Comparison of ENCODE assay signal across 9 cellular contexts in the genomic region with DNA sequence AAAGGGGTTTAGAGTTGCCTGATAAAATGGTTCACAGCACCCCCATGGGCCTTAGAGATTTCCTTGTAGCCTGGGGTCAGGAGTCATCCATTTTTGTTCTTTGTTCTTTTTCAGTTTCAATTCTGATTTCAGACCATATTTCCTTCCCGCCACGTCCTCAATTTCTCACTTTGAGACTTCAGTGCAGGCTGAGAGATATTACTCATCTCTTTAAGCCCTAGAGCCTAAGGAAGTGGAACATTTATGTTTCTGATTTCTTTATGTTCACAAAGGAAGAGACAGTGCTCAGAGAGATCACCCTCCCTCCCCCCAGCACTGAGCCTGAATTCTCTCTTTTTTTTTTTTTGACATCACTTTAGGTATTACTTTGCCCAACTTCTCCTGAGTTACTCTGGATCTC. TPM values are rescaled to one million over a fixed set of nuclear protein-coding genes. Genes with fewer than 3 reads are reported as not detected.
DNase-seq lines count a peak whose midpoint lies in the region; ATAC-seq and FAIRE-seq lines count a peak whose summit lies in the region.
"Had no signal": no experiment of that assay in that cellular context is flagged by ENCODE, and none has a peak within 500 bp of the region (broad histone marks: within the 10 kb centered on the region; RNA-seq: fewer than 3 reads in every experiment).

No MANE protein-coding gene starts in this region.

- peaks cover 68% of the 10 kb centered on the region for H3K36me3 Mint-ChIP-seq in activated CD4-positive, alpha-beta T cell treated with anti-CD3 and anti-CD28 coated beads for 36 hours (ENCODE audit: low read depth)
- H3K36me3 Mint-ChIP-seq in activated T-cell treated with anti-CD3 and anti-CD28 coated beads, Interleukin-2, amount 50 U/mL, for 72 hours (ENCODE audit: insufficient read depth in 2 of 2), result peaks cover 18 to 25% of the 10 kb centered on the region in 2 donors

- peak overlapping the region; percentile 19 for H3K4me3 Mint-ChIP-seq in activated CD4-positive, alpha-beta T cell treated with anti-CD3 and anti-CD28 coated beads for 36 hours
- peak overlapping the region; percentile 14 to 58 for H3K4me3 Mint-ChIP-seq in activated T-cell treated with anti-CD3 and anti-CD28 coated beads, Interleukin-2, amount 50 U/mL, for 72 hours

- POLR2A ChIA-PET in activated CD4-positive, alpha-beta T cell treated with anti-CD3 and anti-CD28 coated beads for 36 hours (lab: Charles Lee), result interaction anchor here (0.9 to 1.1 kb wide), 2 partner anchors 25 to 127 kb away, joined by 3 to 8 read pairs; no protein-coding TSS in a partner anchor

- peak; percentile 86 for ATAC-seq in activated CD4-positive, alpha-beta T cell treated with anti-CD3 and anti-CD28 coated beads for 36 hours
- peak; percentile 82 for ATAC-seq in HG03060 (IDR thresholded peaks at IDR 0.05; ENCODE audit: low read depth, unreplicated experiment)
- ATAC-seq in activated T-cell treated with anti-CD3 and anti-CD28 coated beads, Interleukin-2, amount 50 U/mL, for 72 hours (replicated peaks in 1 of 2), result peak; percentile 85 to 87

- peak overlapping the region; percentile 88 for H3K27ac Mint-ChIP-seq in activated CD4-positive, alpha-beta T cell treated with anti-CD3 and anti-CD28 coated beads for 36 hours
- H3K27ac Mint-ChIP-seq in activated T-cell treated with anti-CD3 and anti-CD28 coated beads, Interleukin-2, amount 50 U/mL, for 72 hours, result peak overlapping the region; percentile 94

- no peaks in the 10 kb centered on the region for H3K9me3 Mint-ChIP-seq in activated CD4-positive, alpha-beta T cell treated with anti-CD3 and anti-CD28 coated beads for 36 hours (ENCODE audit: low read depth)
- H3K9me3 Mint-ChIP-seq in activated T-cell treated with anti-CD3 and anti-CD28 coated beads, Interleukin-2, amount 50 U/mL, for 72 hours, result peaks cover 0 to 3% of the 10 kb centered on the region in 2 donors

- peak; percentile 60 for DNase-seq in activated CD4-positive, alpha-beta T cell treated with anti-CD3 and anti-CD28 coated beads for 36 hours
- no peak for DNase-seq in activated CD4-positive, alpha-beta T cell treated with anti-CD3 and anti-CD28 coated beads, Interleukin-2, amount 50 U/mL, for 1 hour
- DNase-seq in activated T-cell treated with anti-CD3 and anti-CD28 coated beads, Interleukin-2, amount 50 U/mL, for 72 hours, result peak; percentile 50 to 67
- peak; percentile 32 to 36 for DNase-seq in stimulated activated CD4-positive, alpha-beta T cell treated with anti-CD3 and anti-CD28 coated beads, Interleukin-2, amount 100 ng/mL, for 24 hours
- DNase-seq in NCI-H128 (lab: John Stamatoyannopoulos, UW; ENCODE audit: unreplicated experiment) (no peak), frontal cortex (ENCODE audit: low spot score in 2 of 2) (no peak), amygdala (lab: John Stamatoyannopoulos, UW) (no peak)

- H3K27me3 Mint-ChIP-seq in activated CD4-positive, alpha-beta T cell treated with anti-CD3 and anti-CD28 coated beads for 36 hours, result no peaks in the 10 kb centered on the region
- H3K27me3 Mint-ChIP-seq in activated T-cell treated with anti-CD3 and anti-CD28 coated beads, Interleukin-2, amount 50 U/mL, for 72 hours (ENCODE audit: low read depth), result no peaks in the 10 kb centered on the region

- FAIRE-seq in frontal cortex (lab: Jason Lieb, UNC), result no peak
- FAIRE-seq: TTC549 had no signal

- intact Hi-C loops in activated CD4-positive, alpha-beta T cell treated with anti-CD3 and anti-CD28 coated beads for 36 hours (cut with DNase I, micrococcal nuclease), result loop anchor here (1.0 to 5.0 kb wide), 9 partner anchors 17 to 323 kb away; no protein-coding TSS in a partner anchor

- peaks cover 87% of the 10 kb centered on the region for H3K4me1 Mint-ChIP-seq in activated CD4-positive, alpha-beta T cell treated with anti-CD3 and anti-CD28 coated beads for 36 hours
- H3K4me1 Mint-ChIP-seq in activated T-cell treated with anti-CD3 and anti-CD28 coated beads, Interleukin-2, amount 50 U/mL, for 72 hours (ENCODE audit: low read depth), result peaks cover 73% of the 10 kb centered on the region

- CTCF ChIA-PET in activated CD4-positive, alpha-beta T cell treated with anti-CD3 and anti-CD28 coated beads for 36 hours (lab: Charles Lee), result interaction anchor here (0.8 to 2.2 kb wide), 5 partner anchors 17 to 129 kb away, joined by 3 to 11 read pairs (median 3); no protein-coding TSS in a partner anchor

RNA-seq across cellular contexts. Expression of a gene that starts 56.3 kb away (rescaled TPM):
- 100 to 1,000 TPM; 476 to 609 TPM for total RNA-seq in activated CD4-positive, alpha-beta T cell treated with anti-CD3 and anti-CD28 coated beads for 36 hours
- 100 to 1,000 TPM; 281 to 298 TPM for total RNA-seq in activated T-cell treated with anti-CD3 and anti-CD28 coated beads, Interleukin-2, amount 50 U/mL, for 72 hours
- 17.9 TPM for total RNA-seq in frontal cortex

Comparison
In these comparisons a context has a peak if more than half of its experiments do, and no peak if none do; other contexts are left out.
1. DNase-seq: peak in activated CD4-positive, alpha-beta T cell treated with anti-CD3 and anti-CD28 coated beads for 36 hours (single experiment), activated T-cell treated with anti-CD3 and anti-CD28 coated beads, Interleukin-2, amount 50 U/mL, for 72 hours (2 of 2) and stimulated activated CD4-positive, alpha-beta T cell treated with anti-CD3 and anti-CD28 coated beads, Interleukin-2, amount 100 ng/mL, for 24 hours (2 of 2); none in activated CD4-positive, alpha-beta T cell treated with anti-CD3 and anti-CD28 coated beads, Interleukin-2, amount 50 U/mL, for 1 hour (single experiment), NCI-H128 (single experiment), frontal cortex (0 of 2) and amygdala (0 of 56).
2. RNA of a gene that starts 56.3 kb away (total RNA-seq): 476 to 609 TPM in activated CD4-positive, alpha-beta T cell treated with anti-CD3 and anti-CD28 coated beads for 36 hours and 281 to 298 TPM in activated T-cell treated with anti-CD3 and anti-CD28 coated beads, Interleukin-2, amount 50 U/mL, for 72 hours; 17.9 TPM in frontal cortex (single experiment); every median in the first group is over 10 times any median in the second.
3. Peak in every context shown above with its lines, with median percentiles within 50 percentile points of each other: ATAC-seq.